17 cellular contexts compared by ENCODE assay signal in the genomic region with DNA sequence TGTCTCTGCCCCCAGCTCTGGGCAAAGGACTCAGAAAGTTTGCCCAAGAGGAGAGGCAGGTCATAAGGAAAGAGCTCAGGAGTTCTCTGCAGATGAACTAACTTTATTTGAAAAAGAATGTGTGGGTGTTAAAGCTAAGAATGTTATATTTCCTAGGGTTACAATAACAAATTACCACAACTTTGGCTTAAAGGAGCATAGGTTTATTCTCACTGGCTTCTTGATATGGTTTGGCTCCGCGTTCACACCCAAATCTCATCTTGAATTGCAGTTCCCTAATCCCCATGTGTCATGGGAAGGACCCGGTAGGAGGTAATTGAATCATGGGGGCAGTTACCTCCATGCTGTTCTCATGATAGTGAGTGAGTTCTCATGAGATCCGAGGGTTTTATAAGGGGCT.
A peak's percentile ranks its signal among the peaks of the same experiment; 100 is the strongest.
DNase-seq lines count a peak whose midpoint lies in the region; TF ChIP-seq lines count a peak whose summit lies in the region.
"Had no signal": no experiment of that assay in that cellular context is flagged by ENCODE, and none has a peak within 500 bp of the region (broad histone marks: within the 10 kb centered on the region; RNA-seq: fewer than 3 reads in every experiment).

No MANE protein-coding gene starts in this region.

- H3F3A ChIP-seq in GM23248 (ENCODE audit: insufficient read depth): no peaks in the 10 kb centered on the region

- H3K9me3 ChIP-seq in GM23248 (ENCODE audit: low read depth): no peaks in the 10 kb centered on the region
- no peaks in the 10 kb centered on the region for H3K9me3 ChIP-seq in tibial nerve
- H3K9me3 ChIP-seq: BE2C had no signal

- no peaks in the 10 kb centered on the region for H3K79me2 ChIP-seq in GM23248 (ENCODE audit: insufficient read depth)

- in situ Hi-C loops in GM23248 (cut with MboI): no loop called here

- no peak overlapping the region for H3K4me2 ChIP-seq in GM23248 (ENCODE audit: unreplicated experiment)
- H3K4me2 ChIP-seq: BLaER1 treated with 17β-estradiol and CSF1 and Interleukin-3, amounts not matched to agents 10 nM and 100 nM had no signal

- WGBS in GM23248 (ENCODE audit: low coverage in 1 of 2, low lambda C conversion rate in 2 of 2, missing lambda C conversion rate in 2 of 2), 2 experiments: 87 to 88% methylated on average over 4 of the region's 4 CpGs
- WGBS in tibial nerve, 2 donors: 62 to 69% methylated on average over 4 of the region's 4 CpGs

- H3K36me3 ChIP-seq in GM23248 (ENCODE audit: low read depth): no peaks in the 10 kb centered on the region
- no peaks in the 10 kb centered on the region for H3K36me3 ChIP-seq in tibial nerve
- H3K36me3 ChIP-seq: BE2C; BLaER1 treated with 17β-estradiol and CSF1 and Interleukin-3, amounts not matched to agents 10 nM and 100 nM had no signal

- DNase-seq in GM23248 (peak; percentile 12), amniotic epithelial cell (ENCODE audit: low read depth) (peak; percentile 51), choroid plexus epithelial cell (ENCODE audit: low read depth) (peak; percentile 46), activated gamma-delta T cell treated with Interleukin-2 at 50 U/mL for 16 hours (no peak), NCI-H1436 treated with DMSO at 0.1 percent for 48 hours (lab: John Stamatoyannopoulos, UW) (no peak), tibial nerve (ENCODE audit: low spot score in 2 of 2) (no peak)
- DNase-seq: BE2C; Calu3; CD4-positive, alpha-beta memory T cell; COR-L47; DMS53; DMS79 treated with DMSO at 0.1 percent for 48 hours; GF-D8; H7; HCEC 1CT had no signal

- TF ChIP-seq CTCF in choroid plexus epithelial cell (conservative IDR thresholded peaks at IDR 0.05; ENCODE audit: low read depth, low read length): no peak
- TF ChIP-seq CTCF in tibial nerve (IDR thresholded peaks at IDR 0.05): no peak

- H3K27ac ChIP-seq in GM23248: no peak overlapping the region
- no peak overlapping the region for H3K27ac ChIP-seq in tibial nerve
- H3K27ac ChIP-seq: 22Rv1; BLaER1 treated with 17β-estradiol and CSF1 and Interleukin-3, amounts not matched to agents 10 nM and 100 nM had no signal

- H3K27me3 ChIP-seq in GM23248 (replicated peaks; ENCODE audit: insufficient read depth): no peaks in the 10 kb centered on the region
- no peaks in the 10 kb centered on the region for H3K27me3 ChIP-seq in tibial nerve
- H3K27me3 ChIP-seq: BE2C; BLaER1 treated with 17β-estradiol and CSF1 and Interleukin-3, amounts not matched to agents 10 nM and 100 nM had no signal

- H4K20me1 ChIP-seq in GM23248 (ENCODE audit: insufficient read depth): no peaks in the 10 kb centered on the region
- H4K20me1 ChIP-seq: BLaER1 treated with 17β-estradiol and CSF1 and Interleukin-3, amounts not matched to agents 10 nM and 100 nM had no signal

- H3K4me3 ChIP-seq in GM23248 (no peak overlapping the region), choroid plexus epithelial cell (ENCODE audit: low read depth, low read length) (no peak overlapping the region), tibial nerve (no peak overlapping the region)
- H3K4me3 ChIP-seq: BLaER1 treated with 17β-estradiol and CSF1 and Interleukin-3, amounts not matched to agents 10 nM and 100 nM had no signal

- TF ChIP-seq EP300 in tibial nerve (IDR thresholded peaks at IDR 0.05): no peak

- no peak overlapping the region for H3K9ac ChIP-seq in GM23248
- H3K9ac ChIP-seq: BLaER1 treated with 17β-estradiol and CSF1 and Interleukin-3, amounts not matched to agents 10 nM and 100 nM had no signal

- H3K4me1 ChIP-seq in GM23248 (ENCODE audit: insufficient read depth) (no peaks in the 10 kb centered on the region), tibial nerve (no peaks in the 10 kb centered on the region)
- H3K4me1 ChIP-seq: BE2C had no signal

- no peak for TF ChIP-seq POLR2A in tibial nerve (IDR thresholded peaks at IDR 0.05)

- no peaks in the 10 kb centered on the region; the same call in 1 of the 2 replicates for H3K9me2 ChIP-seq in GM23248 (ENCODE audit: insufficient read depth)

- no peak overlapping the region for H2AFZ ChIP-seq in GM23248

Comparison
In these comparisons a context has a peak if more than half of its experiments do, and no peak if none do; other contexts are left out.
1. DNase-seq: peak in GM23248 (single experiment), amniotic epithelial cell (single experiment) and choroid plexus epithelial cell (single experiment); none in activated gamma-delta T cell treated with Interleukin-2 at 50 U/mL for 16 hours (single experiment), NCI-H1436 treated with DMSO at 0.1 percent for 48 hours (single experiment) and tibial nerve (0 of 2).